Comparison of ENCODE assay signal across 8 cellular contexts in genomic region chr22:36507518-36508010, GRCh38. TPM values are rescaled to one million over a fixed set of nuclear protein-coding genes. Genes with fewer than 3 reads are reported as not detected.
DNase-seq lines count a peak whose midpoint lies in the region; ATAC-seq and TF ChIP-seq lines count a peak whose summit lies in the region.

No MANE protein-coding gene starts in this region.

- DNase-seq in activated CD8-positive, alpha-beta T cell treated with anti-CD3 and anti-CD28 coated beads for 36 hours: no peak
- DNase-seq in NCI-H2227 treated with DMSO at 0.1 percent for 48 hours (lab: John Stamatoyannopoulos, UW) (no peak), G401 (ENCODE audit: low spot score) (no peak), SW 1271 (lab: John Stamatoyannopoulos, UW) (no peak)

- intact Hi-C loops in activated CD8-positive, alpha-beta T cell treated with anti-CD3 and anti-CD28 coated beads for 36 hours (cut with micrococcal nuclease): no loop called here

- in situ Hi-C loops in G401 (cut with HindIII; ENCODE audit: low sequenced_read_pairs): no loop called here

- H3K27me3 Mint-ChIP-seq in activated CD8-positive, alpha-beta T cell treated with anti-CD3 and anti-CD28 coated beads for 36 hours: no peaks in the 10 kb centered on the region
- H3K27me3 Mint-ChIP-seq in stimulated activated memory B cell treated with anti-CD40 and anti-IgM and Interleukin-4, amounts not matched to agents 10 μg/mL and 1 μg/mL and 100 μg/mL, for 72 hours: no peaks in the 10 kb centered on the region

- no peak for TF ChIP-seq CTCF in activated CD8-positive, alpha-beta T cell treated with anti-CD3 and anti-CD28 coated beads for 36 hours (IDR thresholded peaks at IDR 0.05)

- H3K27me3 ChIP-seq in HUES48 (ENCODE audit: control insufficient read depth, insufficient read depth, low read length) (peaks cover 6% of the 10 kb centered on the region), iPS-18a (ENCODE audit: control insufficient read depth, insufficient read depth, low read length) (peaks cover 7% of the 10 kb centered on the region)

- H3K27ac ChIP-seq in HUES48 (ENCODE audit: low read depth, low read length): peak overlapping the region; percentile 53
- H3K27ac ChIP-seq in iPS-18a (ENCODE audit: low read length): no peak overlapping the region

- H3K4me3 ChIP-seq in HUES48 (ENCODE audit: low read depth, low read length) (peak overlapping the region; percentile 61), iPS-18a (ENCODE audit: low read length) (peak overlapping the region; percentile 46)

- peaks cover 3% of the 10 kb centered on the region for H3K9me3 Mint-ChIP-seq in activated CD8-positive, alpha-beta T cell treated with anti-CD3 and anti-CD28 coated beads for 36 hours
- H3K9me3 Mint-ChIP-seq in stimulated activated memory B cell treated with anti-CD40 and anti-IgM and Interleukin-4, amounts not matched to agents 10 μg/mL and 1 μg/mL and 100 μg/mL, for 72 hours: no peaks in the 10 kb centered on the region

- H3K4me1 Mint-ChIP-seq in activated CD8-positive, alpha-beta T cell treated with anti-CD3 and anti-CD28 coated beads for 36 hours (ENCODE audit: low read depth): peaks cover 21% of the 10 kb centered on the region
- H3K4me1 Mint-ChIP-seq in stimulated activated memory B cell treated with anti-CD40 and anti-IgM and Interleukin-4, amounts not matched to agents 10 μg/mL and 1 μg/mL and 100 μg/mL, for 72 hours: peaks cover 15% of the 10 kb centered on the region

- CTCF ChIA-PET in activated CD8-positive, alpha-beta T cell treated with anti-CD3 and anti-CD28 coated beads for 36 hours (lab: Charles Lee): interaction anchor here (0.9 to 5.2 kb wide), 4 partner anchors 9 to 221 kb away, joined by 3 to 56 read pairs (median 3); no protein-coding TSS in a partner anchor

- H3K27ac Mint-ChIP-seq in activated CD8-positive, alpha-beta T cell treated with anti-CD3 and anti-CD28 coated beads for 36 hours: peak overlapping the region; percentile 74
- no peak overlapping the region for H3K27ac Mint-ChIP-seq in stimulated activated memory B cell treated with anti-CD40 and anti-IgM and Interleukin-4, amounts not matched to agents 10 μg/mL and 1 μg/mL and 100 μg/mL, for 72 hours

- ATAC-seq in activated CD8-positive, alpha-beta T cell treated with anti-CD3 and anti-CD28 coated beads for 36 hours: no peak
- no peak for ATAC-seq in stimulated activated memory B cell treated with anti-CD40 and anti-IgM and Interleukin-4, amounts not matched to agents 10 μg/mL and 1 μg/mL and 100 μg/mL, for 72 hours
- ATAC-seq in GM21423 (IDR thresholded peaks at IDR 0.05; ENCODE audit: unreplicated experiment): no peak

- POLR2A ChIA-PET in activated CD8-positive, alpha-beta T cell treated with anti-CD3 and anti-CD28 coated beads for 36 hours (lab: Charles Lee): interaction anchor here (0.6 to 12.6 kb wide), 9 partner anchors 10 to 178 kb away, joined by 3 to 172 read pairs (median 4); partner anchors contain the start of gene EIF3D

- H3K4me3 Mint-ChIP-seq in activated CD8-positive, alpha-beta T cell treated with anti-CD3 and anti-CD28 coated beads for 36 hours: peak overlapping the region; percentile 53
- H3K4me3 Mint-ChIP-seq in stimulated activated memory B cell treated with anti-CD40 and anti-IgM and Interleukin-4, amounts not matched to agents 10 μg/mL and 1 μg/mL and 100 μg/mL, for 72 hours: peak overlapping the region; percentile 82

- H3K4me1 ChIP-seq in HUES48 (ENCODE audit: control insufficient read depth, insufficient read depth, low read length) (0 out of 2 replicates have a peak, but pooled peaks cover 3% of the 10 kb centered on the region), iPS-18a (ENCODE audit: control insufficient read depth, low read depth, low read length) (no peaks in the 10 kb centered on the region)

- H3K9ac ChIP-seq in HUES48 (ENCODE audit: low read depth, low read length) (peak overlapping the region; percentile 62; the same call in 1 of the 2 replicates), iPS-18a (ENCODE audit: low read length) (peak overlapping the region; percentile 8)

- H3K36me3 ChIP-seq in HUES48 (ENCODE audit: control insufficient read depth, insufficient read depth, low read length): peaks cover 37% of the 10 kb centered on the region
- peaks cover 30% of the 10 kb centered on the region for H3K36me3 ChIP-seq in iPS-18a (ENCODE audit: control insufficient read depth, low read depth, low read length)

- H3K36me3 Mint-ChIP-seq in activated CD8-positive, alpha-beta T cell treated with anti-CD3 and anti-CD28 coated beads for 36 hours (ENCODE audit: low read depth): peaks cover 41% of the 10 kb centered on the region
- peaks cover 28% of the 10 kb centered on the region for H3K36me3 Mint-ChIP-seq in stimulated activated memory B cell treated with anti-CD40 and anti-IgM and Interleukin-4, amounts not matched to agents 10 μg/mL and 1 μg/mL and 100 μg/mL, for 72 hours

- no peaks in the 10 kb centered on the region for H3K9me3 ChIP-seq in HUES48 (ENCODE audit: control insufficient read depth, insufficient read depth, low read length)
- H3K9me3 ChIP-seq in iPS-18a (ENCODE audit: control insufficient read depth, low read depth, low read length): no peaks in the 10 kb centered on the region

RNA-seq across cellular contexts. Expression of gene FOXRED2, which starts 0.7 kb away (rescaled TPM):
- 10 to 100 TPM; 16.7 to 17.5 TPM for total RNA-seq in activated CD8-positive, alpha-beta T cell treated with anti-CD3 and anti-CD28 coated beads for 36 hours
- total RNA-seq in G401 (2014; rRNA removed; shearing (Covaris generic)): 19.3 and 24.9 TPM in 2 replicates

RNA-seq across cellular contexts. Expression of gene EIF3D, which starts 21.4 kb away (rescaled TPM):
- total RNA-seq in activated CD8-positive, alpha-beta T cell treated with anti-CD3 and anti-CD28 coated beads for 36 hours: 100 to 1,000 TPM; 389 to 392 TPM
- total RNA-seq in G401 (2014; rRNA removed; shearing (Covaris generic)): 455 and 581 TPM in 2 replicates

RNA-seq across cellular contexts. Expression of gene TXN2, which starts 26.1 kb away (rescaled TPM):
- 100 to 1,000 TPM in 1 of 2 experiments, 10 to 100 TPM in 1; 96.5 to 101 TPM for total RNA-seq in activated CD8-positive, alpha-beta T cell treated with anti-CD3 and anti-CD28 coated beads for 36 hours
- total RNA-seq in G401 (2014; rRNA removed; shearing (Covaris generic)): 96.4 and 99.4 TPM in 2 replicates
